In the genomic region with DNA sequence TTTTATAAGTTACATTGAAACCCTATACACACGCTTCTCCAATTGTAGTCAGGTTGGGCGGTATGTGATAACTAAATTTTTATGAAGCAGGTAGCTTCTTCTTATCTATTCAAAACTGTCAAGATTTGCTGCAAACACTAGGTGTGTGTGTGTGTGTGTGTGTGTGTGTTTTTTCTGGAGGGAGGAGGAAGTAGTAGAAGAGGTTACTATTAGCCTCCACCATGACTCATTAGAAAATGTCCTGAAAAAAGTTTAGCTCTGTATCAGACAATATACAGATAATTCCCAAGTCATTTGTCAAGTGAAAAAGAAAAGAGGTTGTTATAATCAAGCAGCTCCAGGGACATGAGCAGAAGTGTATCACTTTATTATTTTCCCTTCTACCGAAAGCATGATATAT, we compare ENCODE assay signal across 19 cellular contexts. TPM values are rescaled to one million over a fixed set of nuclear protein-coding genes. Genes with fewer than 3 reads are reported as not detected.
DNase-seq lines count a peak whose midpoint lies in the region; ATAC-seq, FAIRE-seq and TF ChIP-seq lines count a peak whose summit lies in the region.
"Had no signal": no experiment of that assay in that cellular context is flagged by ENCODE, and none has a peak within 500 bp of the region (broad histone marks: within the 10 kb centered on the region; RNA-seq: fewer than 3 reads in every experiment).

No MANE protein-coding gene starts in this region.

- TF ChIP-seq CTCF in esophagus squamous epithelium (IDR thresholded peaks at IDR 0.05) = no peak
- no peak for TF ChIP-seq CTCF in pancreas (IDR thresholded peaks at IDR 0.05)
- no peak for TF ChIP-seq CTCF in gastrocnemius medialis (IDR thresholded peaks at IDR 0.05 in 4 of 5, conservative IDR thresholded peaks at IDR 0.05 in 1 of 5)

- H3K36me3 ChIP-seq in esophagus squamous epithelium (no peaks in the 10 kb centered on the region), pancreas (no peaks in the 10 kb centered on the region), gastrocnemius medialis (no peaks in the 10 kb centered on the region)
- H3K36me3 ChIP-seq: BLaER1 treated with 17β-estradiol and CSF1 and Interleukin-3, amounts not matched to agents 10 nM and 100 nM had no signal

- TF ChIP-seq POLR2A in esophagus squamous epithelium (IDR thresholded peaks at IDR 0.05) = no peak
- TF ChIP-seq POLR2A in gastrocnemius medialis (IDR thresholded peaks at IDR 0.05) = no peak

- DNase-seq in HCEC 1CT (peak; percentile 61), UCSD-AML1 (lab: John Stamatoyannopoulos, UW; ENCODE audit: unreplicated experiment) (peak; percentile 2), esophagus squamous epithelium (lab: John Stamatoyannopoulos, UW) (no peak), skeletal muscle cell (ENCODE audit: low read depth) (peak; percentile 34), pancreas (no peak), T-helper 9 cell (no peak), gastrocnemius medialis (no peak), posterior cingulate gyrus (no peak)
- DNase-seq: activated CD8-positive, alpha-beta memory T cell treated with anti-CD3 and anti-CD28 coated beads for 24 hours; amygdala; midbrain; NCI-H187; NCI-H510A; stimulated activated naive CD8-positive, alpha-beta T cell treated with anti-CD3 and anti-CD28 coated beads, Interleukin-15, Interleukin-2, amounts not matched to agents 100 U/mL and 50 U/mL, for 24 hours had no signal

- ATAC-seq in pancreas = no peak
- no peak for ATAC-seq in gastrocnemius medialis
- ATAC-seq: stimulated activated naive CD8-positive, alpha-beta T cell treated with anti-CD3 and anti-CD28 coated beads, Interleukin-15, Interleukin-2, amounts not matched to agents 100 U/mL and 50 U/mL, for 24 hours had no signal

- H3K27me3 ChIP-seq in esophagus squamous epithelium (no peaks in the 10 kb centered on the region), pancreas (no peaks in the 10 kb centered on the region), gastrocnemius medialis (no peaks in the 10 kb centered on the region)
- H3K27me3 ChIP-seq: BLaER1 treated with 17β-estradiol and CSF1 and Interleukin-3, amounts not matched to agents 10 nM and 100 nM had no signal

- H3K4me1 ChIP-seq in esophagus squamous epithelium (peaks cover 0 to 48% (median 9%) of the 10 kb centered on the region in 3 donors), pancreas (no peaks in the 10 kb centered on the region), gastrocnemius medialis (no peaks in the 10 kb centered on the region)

- in situ Hi-C loops in gastrocnemius medialis (cut with MboI; ENCODE audit: low sequenced_read_pairs in 4 of 4) = no loop called here

- H3K4me3 ChIP-seq in esophagus squamous epithelium (no peak overlapping the region), skeletal muscle cell (ENCODE audit: low read depth, low read length) (no peak overlapping the region), pancreas (no peak overlapping the region), gastrocnemius medialis (no peak overlapping the region)
- H3K4me3 ChIP-seq: BLaER1 treated with 17β-estradiol and CSF1 and Interleukin-3, amounts not matched to agents 10 nM and 100 nM had no signal

- no peak for FAIRE-seq in pancreas (lab: Jason Lieb, UNC)
- FAIRE-seq: frontal cortex, GM12891 had no signal

- intact Hi-C loops in esophagus squamous epithelium (cut with DNase I) = no loop called here
- intact Hi-C loops in pancreas (cut with DNase I) = no loop called here
- intact Hi-C loops in gastrocnemius medialis (cut with DNase I; ENCODE audit: low total_unique reads) = no loop called here
- intact Hi-C loops in posterior cingulate gyrus (cut with DNase I) = no loop called here

- WGBS in esophagus squamous epithelium, 2 donors = 61 to 62% methylated on average over 3 of the region's 3 CpGs
- 82 to 90% methylated on average over 3 of the region's 3 CpGs for WGBS in pancreas, 2 donors

- H3K9me3 ChIP-seq in esophagus squamous epithelium = no peaks in the 10 kb centered on the region
- H3K9me3 ChIP-seq in pancreas = no peaks in the 10 kb centered on the region
- H3K9me3 ChIP-seq in gastrocnemius medialis = no peaks in the 10 kb centered on the region
- H3K9me3 ChIP-seq: BLaER1 treated with 17β-estradiol and CSF1 and Interleukin-3, amounts not matched to agents 10 nM and 100 nM had no signal

- peak overlapping the region in 3 of 4 donors; percentile 39 to 62 (median 57) for H3K27ac ChIP-seq in esophagus squamous epithelium
- H3K27ac ChIP-seq in pancreas = no peak overlapping the region
- no peak overlapping the region for H3K27ac ChIP-seq in gastrocnemius medialis
- H3K27ac ChIP-seq: BLaER1 treated with 17β-estradiol and CSF1 and Interleukin-3, amounts not matched to agents 10 nM and 100 nM; HL-60 had no signal

RNA-seq across cellular contexts. Expression of a gene that starts 33.9 kb away (rescaled TPM):
- total RNA-seq in esophagus squamous epithelium (10 to 100 TPM; 12.0 to 68.9 (median 17.9) TPM), pancreas (1 to 10 TPM in 2 of 6 donors, under 1 TPM in 4; 0.25 to 6.4 (median 0.53) TPM), gastrocnemius medialis (under 1 TPM in 3 of 4 donors, not detected in 1; 0.29 to 0.39 (median 0.39) TPM)
- polyA plus RNA-seq in pancreas = under 1 TPM; 0.34 to 0.52 TPM
- total RNA-seq: activated T-helper 2 cell treated with anti-CD3 and anti-CD28 coated beads, Interferon-gamma antibody, Interleukin-2, Interleukin-4, amounts not matched to agents 10 μg/mL and 5 μg/mL and 100 μg/mL, durations not matched to agents 14 hours and 24 hours and 36 hours had no signal

Comparison
In these comparisons a context has a peak if more than half of its experiments do, and no peak if none do; other contexts are left out.
1. DNase-seq: peak in HCEC 1CT (single experiment), UCSD-AML1 (single experiment) and skeletal muscle cell (single experiment); none in esophagus squamous epithelium (single experiment), pancreas (0 of 6), T-helper 9 cell (single experiment), gastrocnemius medialis (0 of 2) and posterior cingulate gyrus (0 of 10).
2. H3K27ac ChIP-seq: peak in esophagus squamous epithelium (3 of 4); none in pancreas (0 of 4) and gastrocnemius medialis (0 of 4).